In genomic region chr4:48409203-48409602, GRCh38 we compare ENCODE assay signal across 23 cellular contexts.
"Had no signal": no experiment of that assay in that cellular context is flagged by ENCODE, and none has a peak within 500 bp of the region (broad histone marks: within the 10 kb centered on the region; RNA-seq: fewer than 3 reads in every experiment).

No MANE protein-coding gene starts in this region.

- H3K27ac ChIP-seq: brain microvascular endothelial cell, coronary artery had no signal

- FAIRE-seq: endometrium, TTC549 had no signal

- H3K27me3 Mint-ChIP-seq: activated CD4-positive, alpha-beta T cell treated with anti-CD3 and anti-CD28 coated beads for 36 hours; activated naive CD8-positive, alpha-beta T cell treated with anti-CD3 and anti-CD28 coated beads, Interleukin-2, amount 10 ng/mL, durations not matched to agents 7 days and 5 days had no signal

- H3K4me3 Mint-ChIP-seq: activated CD4-positive, alpha-beta T cell treated with anti-CD3 and anti-CD28 coated beads for 36 hours; activated naive CD8-positive, alpha-beta T cell treated with anti-CD3 and anti-CD28 coated beads, Interleukin-2, amount 10 ng/mL, durations not matched to agents 7 days and 5 days; nephron progenitor cell; stimulated activated effector memory CD8-positive, alpha-beta T cell treated with anti-CD3 and anti-CD28 coated beads, Interleukin-12 subunit alpha, Interleukin-12 subunit beta, amount 100 ng/mL, for 72 hours; T-helper 2 cell treated with Interferon-gamma antibody and Interleukin-4, amounts not matched to agents 5 μg/mL and 100 μg/mL, for 36 hours; WTC11 had no signal

- ATAC-seq: activated CD4-positive, alpha-beta T cell treated with anti-CD3 and anti-CD28 coated beads for 36 hours; esophagus mucosa; sciatic nerve; stimulated activated effector memory CD8-positive, alpha-beta T cell treated with anti-CD3 and anti-CD28 coated beads, Interleukin-12 subunit alpha, Interleukin-12 subunit beta, amount 100 ng/mL, for 72 hours; WTC11 had no signal

- H3K27ac Mint-ChIP-seq: activated CD4-positive, alpha-beta T cell treated with anti-CD3 and anti-CD28 coated beads for 36 hours; activated naive CD8-positive, alpha-beta T cell treated with anti-CD3 and anti-CD28 coated beads, Interleukin-2, amount 10 ng/mL, durations not matched to agents 7 days and 5 days; nephron progenitor cell; stimulated activated effector memory CD8-positive, alpha-beta T cell treated with anti-CD3 and anti-CD28 coated beads, Interleukin-12 subunit alpha, Interleukin-12 subunit beta, amount 100 ng/mL, for 72 hours; T-helper 2 cell treated with Interferon-gamma antibody and Interleukin-4, amounts not matched to agents 5 μg/mL and 100 μg/mL, for 36 hours; WTC11 had no signal

- H3K27me3 ChIP-seq: brain microvascular endothelial cell had no signal

- H3K9me3 Mint-ChIP-seq: stimulated activated effector memory CD8-positive, alpha-beta T cell treated with anti-CD3 and anti-CD28 coated beads, Interleukin-12 subunit alpha, Interleukin-12 subunit beta, amount 100 ng/mL, for 72 hours; T-helper 2 cell treated with Interferon-gamma antibody and Interleukin-4, amounts not matched to agents 5 μg/mL and 100 μg/mL, for 36 hours; WTC11 had no signal

- DNase-seq: activated CD4-positive, alpha-beta T cell treated with anti-CD3 and anti-CD28 coated beads for 36 hours; activated CD4-positive, alpha-beta T cell treated with anti-CD3 and anti-CD28 coated beads, Interleukin-2, amount 50 U/mL, for 48 hours; activated gamma-delta T cell treated with Interleukin-2 at 50 U/mL for 16 hours; activated naive CD8-positive, alpha-beta T cell treated with anti-CD3 and anti-CD28 coated beads, Interleukin-2, amount 10 ng/mL, durations not matched to agents 7 days and 5 days; anterior cingulate cortex; brain microvascular endothelial cell; foreskin fibroblast; glutamatergic neuron; hippocampal formation; islet precursor cell; midbrain; nephron progenitor cell; nucleus accumbens; stimulated activated CD4-positive, alpha-beta T cell treated with anti-CD3 and anti-CD28 coated beads, Interleukin-4, amount 100 ng/mL, for 24 hours had no signal

- H3K4me1 Mint-ChIP-seq: activated naive CD8-positive, alpha-beta T cell treated with anti-CD3 and anti-CD28 coated beads, Interleukin-2, amount 10 ng/mL, durations not matched to agents 7 days and 5 days; nephron progenitor cell had no signal

- H3K4me3 ChIP-seq: coronary artery, lung had no signal
